Comparison of ENCODE assay signal across 2 cellular contexts in the genomic region with DNA sequence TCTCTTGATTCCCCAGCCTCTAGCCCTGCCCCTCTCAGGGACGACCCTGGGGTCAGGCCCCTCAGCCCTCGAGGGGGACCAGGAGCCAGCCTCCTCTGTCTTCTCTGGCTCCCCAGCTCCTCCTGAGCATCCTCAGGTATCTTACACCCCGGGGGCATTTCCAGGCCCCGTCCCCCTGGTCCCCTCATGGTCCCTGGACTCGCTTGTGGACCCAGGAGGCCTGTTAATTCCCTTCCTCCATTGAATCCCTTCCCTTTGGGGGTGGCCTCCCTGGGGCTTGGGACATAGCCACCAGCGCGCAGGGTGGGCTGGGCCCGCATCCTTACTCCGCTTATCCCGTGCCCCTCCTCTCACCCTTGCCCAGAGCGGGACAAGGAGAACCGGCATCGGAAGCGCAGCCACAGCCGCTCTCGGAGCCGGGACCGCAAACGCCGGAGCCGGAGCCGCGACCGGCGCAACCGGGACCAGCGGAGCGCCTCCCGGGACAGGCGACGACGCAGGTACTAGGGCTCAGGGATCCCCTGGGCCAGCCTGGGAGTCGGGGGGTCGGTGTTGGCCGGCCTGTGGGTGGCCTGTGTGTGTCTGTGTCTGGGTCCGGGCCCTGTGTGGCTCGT.
TF ChIP-seq lines count a peak whose summit lies in the region.

No MANE protein-coding gene starts in this region.

TF ChIP-seq in K562, 482 proteins besides CTCF, POLR2A, EP300 and RAD21:
- TF ChIP-seq, protein P1, sequence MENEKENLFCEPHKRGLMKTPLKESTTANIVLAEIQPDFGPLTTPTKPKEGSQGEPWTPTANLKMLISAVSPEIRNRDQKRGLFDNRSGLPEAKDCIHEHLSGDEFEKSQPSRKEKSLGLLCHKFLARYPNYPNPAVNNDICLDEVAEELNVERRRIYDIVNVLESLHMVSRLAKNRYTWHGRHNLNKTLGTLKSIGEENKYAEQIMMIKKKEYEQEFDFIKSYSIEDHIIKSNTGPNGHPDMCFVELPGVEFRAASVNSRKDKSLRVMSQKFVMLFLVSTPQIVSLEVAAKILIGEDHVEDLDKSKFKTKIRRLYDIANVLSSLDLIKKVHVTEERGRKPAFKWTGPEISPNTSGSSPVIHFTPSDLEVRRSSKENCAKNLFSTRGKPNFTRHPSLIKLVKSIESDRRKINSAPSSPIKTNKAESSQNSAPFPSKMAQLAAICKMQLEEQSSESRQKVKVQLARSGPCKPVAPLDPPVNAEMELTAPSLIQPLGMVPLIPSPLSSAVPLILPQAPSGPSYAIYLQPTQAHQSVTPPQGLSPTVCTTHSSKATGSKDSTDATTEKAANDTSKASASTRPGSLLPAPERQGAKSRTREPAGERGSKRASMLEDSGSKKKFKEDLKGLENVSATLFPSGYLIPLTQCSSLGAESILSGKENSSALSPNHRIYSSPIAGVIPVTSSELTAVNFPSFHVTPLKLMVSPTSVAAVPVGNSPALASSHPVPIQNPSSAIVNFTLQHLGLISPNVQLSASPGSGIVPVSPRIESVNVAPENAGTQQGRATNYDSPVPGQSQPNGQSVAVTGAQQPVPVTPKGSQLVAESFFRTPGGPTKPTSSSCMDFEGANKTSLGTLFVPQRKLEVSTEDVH (IDR thresholded peaks at IDR 0.05; ENCODE audit: low read depth, partially characterized antibody): no peak
- TF ChIP-seq, protein P2, sequence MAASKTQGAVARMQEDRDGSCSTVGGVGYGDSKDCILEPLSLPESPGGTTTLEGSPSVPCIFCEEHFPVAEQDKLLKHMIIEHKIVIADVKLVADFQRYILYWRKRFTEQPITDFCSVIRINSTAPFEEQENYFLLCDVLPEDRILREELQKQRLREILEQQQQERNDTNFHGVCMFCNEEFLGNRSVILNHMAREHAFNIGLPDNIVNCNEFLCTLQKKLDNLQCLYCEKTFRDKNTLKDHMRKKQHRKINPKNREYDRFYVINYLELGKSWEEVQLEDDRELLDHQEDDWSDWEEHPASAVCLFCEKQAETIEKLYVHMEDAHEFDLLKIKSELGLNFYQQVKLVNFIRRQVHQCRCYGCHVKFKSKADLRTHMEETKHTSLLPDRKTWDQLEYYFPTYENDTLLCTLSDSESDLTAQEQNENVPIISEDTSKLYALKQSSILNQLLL (CRISPR knock-in tag; IDR thresholded peaks at IDR 0.05; ENCODE audit: borderline replicate concordance): no peak
- TF ChIP-seq JUND (IDR thresholded peaks at IDR 0.05; ENCODE audit: borderline replicate concordance, low read depth, low read length): no peak
- no peak for TF ChIP-seq JUND (tag; IDR thresholded peaks at IDR 0.05; ENCODE audit: borderline replicate concordance, low read depth, low read length)
- TF ChIP-seq POLR2G (IDR thresholded peaks at IDR 0.05; ENCODE audit: low read depth, low read length): peak; percentile 50
- no peak for TF ChIP-seq MTA3 (IDR thresholded peaks at IDR 0.05; ENCODE audit: borderline replicate concordance)
- TF ChIP-seq RBFOX2 (IDR thresholded peaks at IDR 0.05; ENCODE audit: low read depth, low read length): peak; percentile 63
- no peak for TF ChIP-seq RBM39 (optimal IDR thresholded peaks at IDR 0.05; ENCODE audit: low read depth, low read length)
- TF ChIP-seq ARHGAP35 (IDR thresholded peaks at IDR 0.05; ENCODE audit: partially characterized antibody): no peak
TF ChIP-seq in K562: peak in this region for 2.

TF ChIP-seq in HEK293T, 16 proteins besides CTCF, POLR2A, EP300 and RAD21:
- no peak for TF ChIP-seq TARDBP (IDR thresholded peaks at IDR 0.05)
- TF ChIP-seq, protein P3, sequence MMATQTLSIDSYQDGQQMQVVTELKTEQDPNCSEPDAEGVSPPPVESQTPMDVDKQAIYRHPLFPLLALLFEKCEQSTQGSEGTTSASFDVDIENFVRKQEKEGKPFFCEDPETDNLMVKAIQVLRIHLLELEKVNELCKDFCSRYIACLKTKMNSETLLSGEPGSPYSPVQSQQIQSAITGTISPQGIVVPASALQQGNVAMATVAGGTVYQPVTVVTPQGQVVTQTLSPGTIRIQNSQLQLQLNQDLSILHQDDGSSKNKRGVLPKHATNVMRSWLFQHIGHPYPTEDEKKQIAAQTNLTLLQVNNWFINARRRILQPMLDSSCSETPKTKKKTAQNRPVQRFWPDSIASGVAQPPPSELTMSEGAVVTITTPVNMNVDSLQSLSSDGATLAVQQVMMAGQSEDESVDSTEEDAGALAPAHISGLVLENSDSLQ (IDR thresholded peaks at IDR 0.05): no peak
- TF ChIP-seq FOXK2 (IDR thresholded peaks at IDR 0.05): no peak
- TF ChIP-seq ZNF384 (IDR thresholded peaks at IDR 0.05): no peak
- no peak for TF ChIP-seq NFRKB (IDR thresholded peaks at IDR 0.05)
- TF ChIP-seq ELF4 (IDR thresholded peaks at IDR 0.05): no peak
- no peak for TF ChIP-seq L3MBTL2 (conservative IDR thresholded peaks at IDR 0.05)
- no peak for TF ChIP-seq FOXM1 (IDR thresholded peaks at IDR 0.05; ENCODE audit: borderline replicate concordance)
- no peak for TF ChIP-seq FOXA1 (IDR thresholded peaks at IDR 0.05)
- no peak for TF ChIP-seq LEF1 (IDR thresholded peaks at IDR 0.05; ENCODE audit: borderline replicate concordance)
- no peak for TF ChIP-seq SP1 (IDR thresholded peaks at IDR 0.05)
- TF ChIP-seq BHLHE40 (IDR thresholded peaks at IDR 0.05; ENCODE audit: borderline replicate concordance): no peak
- TF ChIP-seq SUZ12 (IDR thresholded peaks at IDR 0.05): no peak
- no peak for TF ChIP-seq CTBP1 (IDR thresholded peaks at IDR 0.05; ENCODE audit: borderline replicate concordance)
- no peak for TF ChIP-seq ARNT (IDR thresholded peaks at IDR 0.05)
TF ChIP-seq in HEK293T: peak in this region for 0.
